ENCODE assay signal across 1 cellular context in the genomic region with DNA sequence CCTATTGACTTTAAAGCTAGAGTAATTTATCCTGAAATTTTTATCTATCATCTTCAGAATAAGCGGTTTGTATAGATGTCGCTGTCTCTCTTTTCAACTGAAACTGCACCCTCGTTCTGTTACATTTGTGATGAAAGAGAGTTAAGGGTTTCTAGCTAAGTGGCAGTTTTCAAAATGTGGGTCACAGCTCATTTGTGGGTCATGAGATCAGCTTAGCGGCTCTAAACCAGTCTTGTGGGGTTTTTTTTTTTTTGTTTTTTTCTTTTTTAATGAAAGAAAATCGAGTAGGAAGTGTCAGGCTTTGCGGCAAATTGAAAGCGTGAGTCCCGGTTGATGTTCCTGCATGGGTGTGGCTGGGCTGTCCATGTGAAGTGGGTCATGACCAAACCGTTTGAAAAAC.
TF ChIP-seq lines count a peak whose summit lies in the region.

No MANE protein-coding gene starts in this region.

TF ChIP-seq in H1, 55 proteins besides CTCF, POLR2A, EP300 and RAD21:
- TF ChIP-seq KDM1A (IDR thresholded peaks at IDR 0.05; ENCODE audit: borderline replicate concordance, low read length) (no peak), SIN3A (conservative IDR thresholded peaks at IDR 0.05 in 1 of 2, IDR thresholded peaks at IDR 0.05 in 1 of 2; ENCODE audit: low read depth in 1 of 2, low read length in 2 of 2) (no peak), TCF12 (IDR thresholded peaks at IDR 0.05; ENCODE audit: low read depth, low read length) (no peak), GTF2F1 (IDR thresholded peaks at IDR 0.05; ENCODE audit: borderline replicate concordance, low read depth, low read length) (no peak), POU5F1 (IDR thresholded peaks at IDR 0.05; ENCODE audit: low read depth, low read length) (no peak), NRF1 (IDR thresholded peaks at IDR 0.05; ENCODE audit: low read depth, low read length) (no peak), SIX5 (IDR thresholded peaks at IDR 0.05; ENCODE audit: low read depth, low read length) (no peak), YY1 (IDR thresholded peaks at IDR 0.05; ENCODE audit: low read depth, low read length) (no peak), SRF (IDR thresholded peaks at IDR 0.05; ENCODE audit: low read depth, low read length) (no peak), CHD2 (IDR thresholded peaks at IDR 0.05; ENCODE audit: low read length) (no peak), SUZ12 (IDR thresholded peaks at IDR 0.05; ENCODE audit: low read length) (no peak), PHF8 (conservative IDR thresholded peaks at IDR 0.05; ENCODE audit: low read depth, low read length) (no peak), CBX8 (IDR thresholded peaks at IDR 0.05; ENCODE audit: borderline replicate concordance, low read depth, low read length) (no peak), TAF7 (optimal IDR thresholded peaks at IDR 0.05; ENCODE audit: borderline replicate concordance, low read depth, low read length) (no peak), JUN (IDR thresholded peaks at IDR 0.05; ENCODE audit: low read depth, low read length) (no peak)
- TF ChIP-seq, protein P1, sequence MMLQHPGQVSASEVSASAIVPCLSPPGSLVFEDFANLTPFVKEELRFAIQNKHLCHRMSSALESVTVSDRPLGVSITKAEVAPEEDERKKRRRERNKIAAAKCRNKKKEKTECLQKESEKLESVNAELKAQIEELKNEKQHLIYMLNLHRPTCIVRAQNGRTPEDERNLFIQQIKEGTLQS (IDR thresholded peaks at IDR 0.05; ENCODE audit: insufficient read depth, low read depth, low read length) = no peak
- TF ChIP-seq, protein P2, sequence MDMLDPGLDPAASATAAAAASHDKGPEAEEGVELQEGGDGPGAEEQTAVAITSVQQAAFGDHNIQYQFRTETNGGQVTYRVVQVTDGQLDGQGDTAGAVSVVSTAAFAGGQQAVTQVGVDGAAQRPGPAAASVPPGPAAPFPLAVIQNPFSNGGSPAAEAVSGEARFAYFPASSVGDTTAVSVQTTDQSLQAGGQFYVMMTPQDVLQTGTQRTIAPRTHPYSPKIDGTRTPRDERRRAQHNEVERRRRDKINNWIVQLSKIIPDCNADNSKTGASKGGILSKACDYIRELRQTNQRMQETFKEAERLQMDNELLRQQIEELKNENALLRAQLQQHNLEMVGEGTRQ (IDR thresholded peaks at IDR 0.05; ENCODE audit: low read length) = no peak
